Comparison of ENCODE assay signal across 17 cellular contexts in genomic region chr5:10542151-10542550, GRCh38. TPM values are rescaled to one million over a fixed set of nuclear protein-coding genes. Genes with fewer than 3 reads are reported as not detected.
DNase-seq lines count a peak whose midpoint lies in the region; ATAC-seq and TF ChIP-seq lines count a peak whose summit lies in the region.
"Had no signal": no experiment of that assay in that cellular context is flagged by ENCODE, and none has a peak within 500 bp of the region (broad histone marks: within the 10 kb centered on the region; RNA-seq: fewer than 3 reads in every experiment).

No MANE protein-coding gene starts in this region.

- H2AFZ ChIP-seq in IMR-90 (replicated peaks; ENCODE audit: low read length, poor library complexity), result no peak overlapping the region

- no peak overlapping the region for H4K8ac ChIP-seq in IMR-90 (ENCODE audit: low read depth in 2 of 2, low read length in 2 of 2)

- TF ChIP-seq RAD21 in IMR-90 (IDR thresholded peaks at IDR 0.05; ENCODE audit: low read length), result no peak

- H3K27ac ChIP-seq in IMR-90 (ENCODE audit: insufficient read depth, low read length), result no peak overlapping the region
- H3K27ac ChIP-seq: 22Rv1, A549, C4-2B had no signal

- H3K36me3 Mint-ChIP-seq in CD14-positive monocyte (peaks cover 0 to 3% of the 10 kb centered on the region in 2 donors), chondrocyte (ENCODE audit: low read depth) (no peaks in the 10 kb centered on the region)
- no peaks in the 10 kb centered on the region for H3K36me3 Mint-ChIP-seq in naive thymus-derived CD8-positive, alpha-beta T cell
- H3K36me3 Mint-ChIP-seq: CD4-positive, alpha-beta memory T cell had no signal

- H4K5ac ChIP-seq in IMR-90 (ENCODE audit: low read depth, low read length), result no peak overlapping the region

- no peaks in the 10 kb centered on the region for H3K79me1 ChIP-seq in IMR-90 (ENCODE audit: low read depth in 1 of 2, low read length in 2 of 2)

- no peak overlapping the region for H2BK15ac ChIP-seq in IMR-90 (ENCODE audit: low read depth, low read length)

- CTCF ChIA-PET in IMR-90 (lab: Yijun Ruan, JAX), result no interaction called here

- no peak overlapping the region for H2AK5ac ChIP-seq in IMR-90 (ENCODE audit: low read depth, low read length)

- no peak overlapping the region for H2BK5ac ChIP-seq in IMR-90 (ENCODE audit: low read depth, low read length, poor library complexity, severe bottlenecking)

- POLR2A ChIA-PET in IMR-90 (lab: Charles Lee; ENCODE audit: unreplicated experiment), result interaction anchor here (0.7 kb wide), 1 partner anchor 9 kb away, joined by 4 read pairs; no protein-coding TSS in a partner anchor
- POLR2A ChIA-PET in naive thymus-derived CD8-positive, alpha-beta T cell (lab: Charles Lee), result interaction anchor here (0.7 kb wide), 1 partner anchor 278 kb away, joined by 6 read pairs; no protein-coding TSS in a partner anchor

- no peak overlapping the region for H3K23ac ChIP-seq in IMR-90 (ENCODE audit: low read depth, low read length)

- H3K27me3 Mint-ChIP-seq in CD14-positive monocyte (ENCODE audit: low read depth in 3 of 3), result peaks cover 0 to 4% (median 0%) of the 10 kb centered on the region in 3 donors
- peaks cover 7% of the 10 kb centered on the region for H3K27me3 Mint-ChIP-seq in chondrocyte (ENCODE audit: low read depth)
- H3K27me3 Mint-ChIP-seq in naive thymus-derived CD8-positive, alpha-beta T cell, result peaks cover 15 to 30% (median 18%) of the 10 kb centered on the region in 5 donors

- no peak for ATAC-seq in IMR-90 (ENCODE audit: low read depth)
- ATAC-seq in naive thymus-derived CD8-positive, alpha-beta T cell, result no peak
- ATAC-seq: A549, GM12878 had no signal

- peaks cover 4% of the 10 kb centered on the region; the same call in 1 of the 2 replicates for H3K9me1 ChIP-seq in IMR-90 (ENCODE audit: insufficient read depth, low read length)

- peaks cover 2% of the 10 kb centered on the region for H3K27me3 ChIP-seq in IMR-90 (ENCODE audit: control insufficient read depth, insufficient read depth, low read length)

- no TSS peak for BruUV-seq in IMR-90 (replicated peaks; lab: Mats Ljungman, UMichigan)

- H3K4me3 Mint-ChIP-seq in CD14-positive monocyte (no peak overlapping the region), chondrocyte (ENCODE audit: unreplicated experiment) (no peak overlapping the region)
- H3K4me3 Mint-ChIP-seq in naive thymus-derived CD8-positive, alpha-beta T cell, result no peak overlapping the region
- H3K4me3 Mint-ChIP-seq: CD4-positive, alpha-beta memory T cell; H9 had no signal

- H2AK9ac ChIP-seq in IMR-90 (replicated peaks; ENCODE audit: low read depth, low read length, poor library complexity), result no peak overlapping the region

- H3K18ac ChIP-seq in IMR-90 (ENCODE audit: low read depth, low read length), result no peak overlapping the region

- H3K9ac ChIP-seq in IMR-90 (ENCODE audit: low read depth, low read length), result no peak overlapping the region

- no peak overlapping the region for H3K4ac ChIP-seq in IMR-90 (ENCODE audit: low read depth, low read length)

- intact Hi-C loops in CD14-positive monocyte (cut with micrococcal nuclease), result no loop called here
- intact Hi-C loops in IMR-90 (cut with micrococcal nuclease), result no loop called here

- dilution Hi-C loops in IMR-90 (cut with HindIII; ENCODE audit: low sequenced_read_pairs, unreplicated experiment), result no loop called here

- H3K4me1 ChIP-seq in IMR-90 (ENCODE audit: control insufficient read depth, insufficient read depth, low read length), result peaks cover 10% of the 10 kb centered on the region

- H3K36me3 ChIP-seq in IMR-90 (ENCODE audit: control insufficient read depth, insufficient read depth, low read length), result no peaks in the 10 kb centered on the region

- no peak overlapping the region for H3K4me3 ChIP-seq in IMR-90 (ENCODE audit: insufficient read depth, low read depth, low read length)
- H3K4me3 ChIP-seq: A549, GM12878 had no signal

- 0 out of 2 replicates have a peak overlapping the region, but pooled peaks have one; percentile 45 for H3K14ac ChIP-seq in IMR-90 (replicated peaks; ENCODE audit: low read depth, low read length)

- H2BK20ac ChIP-seq in IMR-90 (ENCODE audit: low read depth, low read length), result no peak overlapping the region

- no peak overlapping the region for H3K56ac ChIP-seq in IMR-90 (ENCODE audit: extremely low read depth, insufficient read depth, low read length)

- H3K27ac Mint-ChIP-seq in CD14-positive monocyte (no peak overlapping the region), chondrocyte (ENCODE audit: unreplicated experiment) (peak overlapping the region; percentile 32)
- no peak overlapping the region for H3K27ac Mint-ChIP-seq in naive thymus-derived CD8-positive, alpha-beta T cell
- H3K27ac Mint-ChIP-seq: CD4-positive, alpha-beta memory T cell; H9 had no signal

- H3K9me3 ChIP-seq in IMR-90 (ENCODE audit: control insufficient read depth, insufficient read depth, low read length), result no peaks in the 10 kb centered on the region
- H3K9me3 ChIP-seq: A549 had no signal

- TF ChIP-seq CTCF in CD14-positive monocyte (IDR thresholded peaks at IDR 0.05), result no peak
- no peak for TF ChIP-seq CTCF in IMR-90 (conservative IDR thresholded peaks at IDR 0.05; ENCODE audit: low read depth, low read length)
- TF ChIP-seq CTCF in chondrocyte (IDR thresholded peaks at IDR 0.05), result no peak

- H4K20me1 ChIP-seq in IMR-90 (ENCODE audit: insufficient read depth, low read length), result no peaks in the 10 kb centered on the region

- H2BK120ac ChIP-seq in IMR-90 (ENCODE audit: low read depth, low read length), result no peak overlapping the region

- H3K4me2 ChIP-seq in IMR-90 (ENCODE audit: low read depth, low read length), result no peak overlapping the region
- H3K4me2 ChIP-seq: A549 had no signal

- H3K9me3 Mint-ChIP-seq in CD14-positive monocyte, result peaks cover 0 to 5% (median 0%) of the 10 kb centered on the region in 7 donors
- H3K9me3 Mint-ChIP-seq in chondrocyte (ENCODE audit: low read depth), result no peaks in the 10 kb centered on the region
- no peaks in the 10 kb centered on the region for H3K9me3 Mint-ChIP-seq in naive thymus-derived CD8-positive, alpha-beta T cell
- H3K9me3 Mint-ChIP-seq: CD4-positive, alpha-beta memory T cell; H9 had no signal

- H3K4me1 Mint-ChIP-seq in CD14-positive monocyte, result peaks cover 74% of the 10 kb centered on the region
- peaks cover 10% of the 10 kb centered on the region for H3K4me1 Mint-ChIP-seq in chondrocyte (ENCODE audit: low read depth)
- peaks cover 8 to 13% (median 12%) of the 10 kb centered on the region in 4 donors for H3K4me1 Mint-ChIP-seq in naive thymus-derived CD8-positive, alpha-beta T cell

- DNase-seq in CD14-positive monocyte (ENCODE audit: low spot score) (peak; percentile 7), IMR-90 (no peak), chondrocyte (ENCODE audit: low spot score) (no peak), putamen (ENCODE audit: low spot score) (peak; percentile 72)
- no peak for DNase-seq in activated CD4-positive, alpha-beta T cell treated with anti-CD3 and anti-CD28 coated beads for 48 hours
- DNase-seq in activated CD4-positive, CD25-positive, alpha-beta regulatory T cell (lab: John Stamatoyannopoulos, UW), result no peak
- no peak for DNase-seq in naive thymus-derived CD8-positive, alpha-beta T cell
- DNase-seq: AML-193; CD4-positive, alpha-beta memory T cell; DMS79 treated with DMSO at 0.1 percent for 48 hours; EL; H9 had no signal

- TF ChIP-seq POLR2A in IMR-90 (IDR thresholded peaks at IDR 0.05; ENCODE audit: low read depth, low read length), result no peak

- whole genome bisulfite sequencing in IMR-90 (ENCODE audit: extremely low coverage in 2 of 2, insufficient read length in 1 of 2), 2 experiments, result no CpG with 5 or more reads among the region's 2 CpGs

- H4K91ac ChIP-seq in IMR-90 (ENCODE audit: insufficient read depth, low read depth, low read length), result no peak overlapping the region

- in situ Hi-C loops in IMR-90 (cut with MboI; ENCODE audit: low sequenced_read_pairs), result no loop called here

TF ChIP-seq in IMR-90, 13 proteins besides CTCF, POLR2A, EP300 and RAD21 (continues in another document):
- TF ChIP-seq BHLHE40 (IDR thresholded peaks at IDR 0.05; ENCODE audit: low read depth, low read length) (no peak), RFX5 (IDR thresholded peaks at IDR 0.05; ENCODE audit: low read depth, low read length) (no peak), CEBPB (IDR thresholded peaks at IDR 0.05; ENCODE audit: low read depth, low read length) (no peak), FOS (IDR thresholded peaks at IDR 0.05; ENCODE audit: low read depth, low read length) (no peak), SMC3 (IDR thresholded peaks at IDR 0.05; ENCODE audit: low read depth, low read length) (no peak), MAFK (IDR thresholded peaks at IDR 0.05; ENCODE audit: low read depth, low read length) (no peak), USF2 (IDR thresholded peaks at IDR 0.05; ENCODE audit: low read depth, low read length) (no peak), MAZ (IDR thresholded peaks at IDR 0.05; ENCODE audit: borderline replicate concordance, low read depth, low read length) (no peak), CHD1 (IDR thresholded peaks at IDR 0.05; ENCODE audit: low read depth, low read length) (no peak), NFE2L2 (IDR thresholded peaks at IDR 0.05; ENCODE audit: low read depth, low read length) (no peak)
- TF ChIP-seq, protein P1, sequence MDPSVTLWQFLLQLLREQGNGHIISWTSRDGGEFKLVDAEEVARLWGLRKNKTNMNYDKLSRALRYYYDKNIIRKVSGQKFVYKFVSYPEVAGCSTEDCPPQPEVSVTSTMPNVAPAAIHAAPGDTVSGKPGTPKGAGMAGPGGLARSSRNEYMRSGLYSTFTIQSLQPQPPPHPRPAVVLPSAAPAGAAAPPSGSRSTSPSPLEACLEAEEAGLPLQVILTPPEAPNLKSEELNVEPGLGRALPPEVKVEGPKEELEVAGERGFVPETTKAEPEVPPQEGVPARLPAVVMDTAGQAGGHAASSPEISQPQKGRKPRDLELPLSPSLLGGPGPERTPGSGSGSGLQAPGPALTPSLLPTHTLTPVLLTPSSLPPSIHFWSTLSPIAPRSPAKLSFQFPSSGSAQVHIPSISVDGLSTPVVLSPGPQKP (IDR thresholded peaks at IDR 0.05; ENCODE audit: borderline replicate concordance, low read depth, low read length), result no peak

RNA-seq across cellular contexts. Expression of gene ANKRD33B, which starts 21.7 kb away (rescaled TPM):
- polyA plus RNA-seq in CD14-positive monocyte (not detected), IMR-90 (2012; rRNA removed) (3.3 and 3.8 TPM in 2 replicates)
- total RNA-seq in IMR-90 (2012; rRNA removed) (2.5 and 2.8 TPM in 2 replicates), chondrocyte (0.80 to 4.0 TPM (median 3.7 TPM) in 3 replicates)
- 2.2 and 3.2 TPM in 2 replicates for polyA plus RNA-seq in IMR-90 (2012; cell fraction: cytosol; rRNA removed)
- polyA plus RNA-seq in IMR-90 (2012; cell fraction: nucleus; rRNA removed; ENCODE audit: low replicate concordance), result 13.5 and 13.8 TPM in 2 replicates
- 1 to 10 TPM; 1.1 to 1.2 TPM for total RNA-seq in naive thymus-derived CD8-positive, alpha-beta T cell
- polyA plus RNA-seq in naive thymus-derived CD8-positive, alpha-beta T cell, result under 1 TPM in 1 of 3 donors, not detected in 2; 0.06 TPM
- total RNA-seq: HT-29 had no signal

Comparison
In these comparisons a context has a peak if more than half of its experiments do, and no peak if none do; other contexts are left out.
1. DNase-seq: peak in CD14-positive monocyte (single experiment) and putamen (single experiment); none in IMR-90 (single experiment), chondrocyte (single experiment), activated CD4-positive, alpha-beta T cell treated with anti-CD3 and anti-CD28 coated beads for 48 hours (single experiment), activated CD4-positive, CD25-positive, alpha-beta regulatory T cell (0 of 4) and naive thymus-derived CD8-positive, alpha-beta T cell (0 of 10).